In the genomic region with DNA sequence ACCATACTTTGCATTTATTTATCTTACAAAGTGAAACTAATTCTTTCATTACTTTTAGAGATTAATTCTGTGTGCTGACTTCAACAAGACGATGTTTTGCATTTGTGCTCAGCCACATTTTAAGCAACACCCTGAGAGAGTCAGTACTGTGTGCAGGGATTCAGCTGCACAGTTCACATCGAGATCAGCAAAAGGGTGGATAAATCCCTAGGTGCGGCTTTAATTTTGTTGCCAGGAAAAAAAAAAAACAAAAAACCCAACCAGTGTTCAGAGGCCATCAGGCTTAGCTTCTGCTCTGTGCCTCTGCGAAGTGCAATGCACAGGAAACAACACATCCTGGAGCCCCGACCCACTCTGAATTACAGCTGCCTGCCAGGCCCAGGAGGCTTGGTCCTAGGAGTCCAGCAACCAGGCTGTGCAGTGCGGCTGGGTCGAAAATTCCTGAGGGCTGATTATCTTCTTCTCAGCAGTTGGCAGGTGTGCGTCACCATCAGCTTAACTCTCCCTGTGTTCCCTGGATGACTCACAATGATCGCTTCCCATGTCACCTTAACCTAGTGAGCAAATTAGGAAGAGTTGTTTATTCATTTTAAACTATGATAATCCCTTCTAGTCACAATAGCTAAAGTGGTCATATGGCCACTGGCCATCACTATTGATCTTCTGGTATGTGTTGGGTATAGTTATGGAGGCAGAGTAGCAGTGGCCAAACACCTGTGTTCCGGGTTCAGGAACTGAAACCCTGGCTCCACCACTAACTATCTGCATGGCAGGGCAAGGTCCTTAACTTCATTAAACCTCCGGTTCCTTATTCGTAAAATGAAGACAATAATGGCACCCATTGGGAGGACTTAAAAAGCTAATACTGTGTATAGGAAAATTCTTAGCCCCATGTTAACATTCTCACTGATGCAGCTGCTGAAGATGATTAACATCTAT, we compare ENCODE assay signal across 13 cellular contexts. TPM values are rescaled to one million over a fixed set of nuclear protein-coding genes. Genes with fewer than 3 reads are reported as not detected.
DNase-seq lines count a peak whose midpoint lies in the region; ATAC-seq, FAIRE-seq and TF ChIP-seq lines count a peak whose summit lies in the region.
"Had no signal": no experiment of that assay in that cellular context is flagged by ENCODE, and none has a peak within 500 bp of the region (broad histone marks: within the 10 kb centered on the region; RNA-seq: fewer than 3 reads in every experiment).

No MANE protein-coding gene starts in this region.

- H4K20me1 ChIP-seq in mammary epithelial cell (ENCODE audit: insufficient read depth, low read length): no peaks in the 10 kb centered on the region

- no TSS peak for BruUV-seq in mammary epithelial cell (replicated peaks; lab: Mats Ljungman, UMichigan)

- no peak overlapping the region for H3K9ac ChIP-seq in mammary epithelial cell (ENCODE audit: insufficient read depth, low read length)

- H3K9me3 ChIP-seq in mammary epithelial cell (replicated peaks; ENCODE audit: insufficient read depth, low read length): no peaks in the 10 kb centered on the region

- peak; percentile 85 for FAIRE-seq in GM12891 (lab: Jason Lieb, UNC)

- dilution Hi-C loops in mammary epithelial cell (cut with HindIII; ENCODE audit: low sequenced_read_pairs): no loop called here

- intact Hi-C loops in mammary epithelial cell (cut with micrococcal nuclease): no loop called here

- H3K27me3 ChIP-seq in mammary epithelial cell (ENCODE audit: insufficient read depth, low read length): no peaks in the 10 kb centered on the region
- H3K27me3 ChIP-seq: esophagus muscularis mucosa, tibial artery had no signal

- TF ChIP-seq CTCF in mammary epithelial cell (conservative IDR thresholded peaks at IDR 0.05 in 1 of 2, IDR thresholded peaks at IDR 0.05 in 1 of 2; ENCODE audit: extremely low read depth in 1 of 2, insufficient read depth in 1 of 2, low read depth in 1 of 2, low read length in 2 of 2): no peak

- no peaks in the 10 kb centered on the region for H3K4me1 ChIP-seq in mammary epithelial cell (ENCODE audit: insufficient read depth, low read length)
- H3K4me1 ChIP-seq: esophagus muscularis mucosa, tibial artery had no signal

- no peak overlapping the region for H3K4me2 ChIP-seq in mammary epithelial cell (ENCODE audit: insufficient read depth, low read depth, low read length)

- DNase-seq in GM12891 (ENCODE audit: insufficient read length, low spot score): no peak
- peak; percentile 88 for DNase-seq in mammary epithelial cell
- DNase-seq in NCI-H1694 treated with DMSO at 0.1 percent for 48 hours (lab: John Stamatoyannopoulos, UW): no peak
- DNase-seq in NCI-H2196 treated with DMSO at 0.1 percent for 48 hours (lab: John Stamatoyannopoulos, UW; ENCODE audit: unreplicated experiment): no peak
- no peak for DNase-seq in activated CD8-positive, alpha-beta memory T cell treated with anti-CD3 and anti-CD28 coated beads, Interleukin-2, amount 50 U/mL, for 4 hours
- DNase-seq: NCI-H1105 treated with DMSO at 0.1 percent for 48 hours; stimulated activated CD4-positive, alpha-beta T cell treated with anti-CD3 and anti-CD28 coated beads, Interleukin-15, amount 100 ng/mL, for 24 hours; tibial artery had no signal

- CTCF ChIA-PET in mammary epithelial cell (lab: Charles Lee; ENCODE audit: low non-redundant PET): interaction anchor here (0.6 to 0.7 kb wide), 2 partner anchors 15 to 344 kb away, joined by 7 to 8 read pairs; no protein-coding TSS in a partner anchor

- WGBS in mammary epithelial cell (ENCODE audit: low coverage, missing lambda C conversion rate): 79% methylated on average over 12 of the region's 12 CpGs

- H3K4me3 ChIP-seq in mammary epithelial cell (replicated peaks in 1 of 3; ENCODE audit: insufficient read depth in 1 of 3, low read depth in 2 of 3, low read length in 3 of 3): no peak overlapping the region
- H3K4me3 ChIP-seq: esophagus muscularis mucosa, tibial artery had no signal

- H3K79me2 ChIP-seq in mammary epithelial cell (ENCODE audit: insufficient read depth, low read length): no peaks in the 10 kb centered on the region

- ATAC-seq in GM21529 (IDR thresholded peaks at IDR 0.05; ENCODE audit: unreplicated experiment) (peak; percentile 64), HG03460 (IDR thresholded peaks at IDR 0.05; ENCODE audit: unreplicated experiment) (peak; percentile 62), HG03342 (IDR thresholded peaks at IDR 0.05; ENCODE audit: unreplicated experiment) (no peak)

- H3K36me3 ChIP-seq in mammary epithelial cell (ENCODE audit: insufficient read depth, low read length): no peaks in the 10 kb centered on the region
- H3K36me3 ChIP-seq: esophagus muscularis mucosa, tibial artery had no signal

- in situ Hi-C loops in mammary epithelial cell (cut with MboI; ENCODE audit: low sequenced_read_pairs in 2 of 2): no loop called here

- no peak overlapping the region for H2AFZ ChIP-seq in mammary epithelial cell (ENCODE audit: low read depth, low read length)

- TF ChIP-seq POLR2A in GM12891 (IDR thresholded peaks at IDR 0.05; ENCODE audit: low read depth, low read length): no peak

- H3K27ac ChIP-seq in mammary epithelial cell (ENCODE audit: insufficient read depth, low read depth, low read length): no peak overlapping the region
- H3K27ac ChIP-seq: esophagus muscularis mucosa, tibial artery had no signal

TF ChIP-seq in GM12891, 5 proteins besides CTCF, POLR2A, EP300 and RAD21:
- TF ChIP-seq PAX5 (IDR thresholded peaks at IDR 0.05; ENCODE audit: insufficient read depth, low read length, severe bottlenecking): no peak
- peak; percentile 93 for TF ChIP-seq SPI1 (IDR thresholded peaks at IDR 0.05; ENCODE audit: low read depth, low read length)

RNA-seq across cellular contexts. Expression of a gene that starts 31.2 kb away (rescaled TPM):
- 53.2 TPM for polyA plus RNA-seq in GM12891 (2012; ENCODE audit: low read depth, missing spikeins)
- 10 to 100 TPM; 22.8 to 52.2 TPM for total RNA-seq in mammary epithelial cell
- 60.5 TPM for polyA plus RNA-seq in mammary epithelial cell
- polyA minus RNA-seq in mammary epithelial cell: not detected

RNA-seq across cellular contexts. Expression of a gene that starts 31.3 kb away (rescaled TPM):
- polyA plus RNA-seq in GM12891 (2012; ENCODE audit: low read depth, missing spikeins): 0.01 TPM
- total RNA-seq in mammary epithelial cell: under 1 TPM in 1 of 2 donors, not detected in 1; under 0.01 TPM
- polyA plus RNA-seq in mammary epithelial cell: 0.01 TPM
- polyA minus RNA-seq in mammary epithelial cell: not detected
- total RNA-seq: esophagus muscularis mucosa, mesothelial cell of epicardium had no signal

RNA-seq across cellular contexts. Expression of a gene that starts 51.8 kb away (rescaled TPM):
- 9.8 TPM for polyA plus RNA-seq in GM12891 (2012; ENCODE audit: low read depth, missing spikeins)
- 10 to 100 TPM; 15.9 to 29.0 TPM for total RNA-seq in mammary epithelial cell
- polyA plus RNA-seq in mammary epithelial cell: 11.1 TPM
- polyA minus RNA-seq in mammary epithelial cell: 21.3 TPM

RNA-seq across cellular contexts. Expression of a gene that starts 52.1 kb away (rescaled TPM):
- polyA plus RNA-seq in GM12891 (2012; ENCODE audit: low read depth, missing spikeins): 59.3 TPM
- total RNA-seq in mammary epithelial cell: 10 to 100 TPM in 1 of 2 donors, 1 to 10 TPM in 1; 4.8 to 11.3 TPM
- 1.4 TPM for polyA plus RNA-seq in mammary epithelial cell
- polyA minus RNA-seq in mammary epithelial cell: not detected
